21 cellular contexts compared by ENCODE assay signal in the genomic region with DNA sequence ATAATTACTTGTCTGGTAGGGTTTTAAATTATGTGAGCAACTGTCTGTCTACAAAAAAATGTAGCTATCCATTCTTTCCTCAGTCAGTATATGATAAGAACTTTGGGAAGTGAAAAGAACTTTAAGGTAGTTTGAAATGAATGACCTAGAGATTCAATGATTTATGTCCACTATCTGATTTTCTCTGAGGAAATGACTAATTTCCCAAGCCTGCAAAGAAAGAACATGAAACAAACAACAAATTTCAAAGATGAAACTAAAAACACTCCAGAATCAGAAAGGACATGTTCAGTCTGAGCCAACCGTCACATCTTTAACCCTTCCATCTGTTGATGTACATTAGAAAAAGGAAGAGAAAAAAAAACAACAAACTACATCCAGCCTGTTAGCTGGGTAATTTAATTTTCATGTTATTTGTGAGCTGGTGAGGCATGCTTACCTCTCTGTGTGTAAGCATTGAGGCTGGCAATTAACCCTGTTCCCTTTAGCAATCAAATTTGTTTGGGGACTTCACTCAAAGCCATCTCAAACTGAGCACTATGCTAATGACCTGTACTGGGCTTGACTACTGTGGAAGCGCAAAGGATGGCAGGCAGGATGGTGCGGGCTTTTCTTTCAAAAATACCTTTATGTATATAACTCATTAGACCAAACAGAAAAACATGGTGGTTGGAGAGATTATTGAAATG.
DNase-seq lines count a peak whose midpoint lies in the region; ATAC-seq and TF ChIP-seq lines count a peak whose summit lies in the region.
"Had no signal": no experiment of that assay in that cellular context is flagged by ENCODE, and none has a peak within 500 bp of the region (broad histone marks: within the 10 kb centered on the region; RNA-seq: fewer than 3 reads in every experiment).

No MANE protein-coding gene starts in this region.

- intact Hi-C loops in testis (cut with DNase I; ENCODE audit: low total_unique reads), result no loop called here

- TF ChIP-seq POLR2A in testis (IDR thresholded peaks at IDR 0.05), result no peak

- H3K4me1 Mint-ChIP-seq in activated CD8-positive, alpha-beta T cell treated with anti-CD3 and anti-CD28 coated beads, Interleukin-2, amount 10 ng/mL, durations not matched to agents 7 days and 5 days (ENCODE audit: low read depth), result no peaks in the 10 kb centered on the region

- peaks cover 2% of the 10 kb centered on the region for H3K9me3 Mint-ChIP-seq in activated CD8-positive, alpha-beta T cell treated with anti-CD3 and anti-CD28 coated beads, Interleukin-2, amount 10 ng/mL, durations not matched to agents 7 days and 5 days (ENCODE audit: insufficient read depth)

- no peak overlapping the region for H3K9ac ChIP-seq in skeletal muscle satellite cell (ENCODE audit: low read depth, low read length)

- WGBS in testis, 2 donors, result 87 to 90% methylated on average over 3 of the region's 3 CpGs

- H3K27ac ChIP-seq in foreskin keratinocyte, result peak overlapping the region; percentile 24
- H3K27ac ChIP-seq in testis, result no peak overlapping the region

- H3K36me3 Mint-ChIP-seq in activated CD8-positive, alpha-beta T cell treated with anti-CD3 and anti-CD28 coated beads, Interleukin-2, amount 10 ng/mL, durations not matched to agents 7 days and 5 days (ENCODE audit: low read depth), result no peaks in the 10 kb centered on the region

- H3K36me3 ChIP-seq in skeletal muscle satellite cell (ENCODE audit: insufficient read depth, low read length) (no peaks in the 10 kb centered on the region), testis (ENCODE audit: low read depth, missing control alignments) (no peaks in the 10 kb centered on the region)

- peak; percentile 4 for DNase-seq in NCI-H748 (lab: John Stamatoyannopoulos, UW; ENCODE audit: unreplicated experiment)
- no peak for DNase-seq in NCI-H748 treated with DMSO at 0.1 percent for 48 hours (lab: John Stamatoyannopoulos, UW)
- DNase-seq in amniotic epithelial cell (ENCODE audit: low read depth), result peak; percentile 72
- DNase-seq in foreskin keratinocyte, result peak; percentile 31 to 63
- no peak for DNase-seq in testis
- no peak for DNase-seq in activated CD8-positive, alpha-beta T cell treated with anti-CD3 and anti-CD28 coated beads, Interleukin-2, amount 10 ng/mL, durations not matched to agents 7 days and 5 days
- no peak for DNase-seq in DMS153 treated with DMSO at 0.1 percent for 48 hours (lab: John Stamatoyannopoulos, UW; ENCODE audit: unreplicated experiment)
- DNase-seq: 8988T; activated CD4-positive, alpha-beta T cell treated with anti-CD3 and anti-CD28 coated beads for 4 hours; activated naive CD4-positive, alpha-beta T cell; activated T-cell treated with anti-CD3 and anti-CD28 coated beads, Interleukin-2, amount 50 U/mL, for 4 hours; central memory CD4-positive, alpha-beta T cell; KG1; left colon; mesendoderm; NCI-H526 treated with DMSO at 0.1 percent for 48 hours; nucleus accumbens; stimulated activated CD4-positive, alpha-beta T cell treated with anti-CD3 and anti-CD28 coated beads, Interleukin-2, amount 100 ng/mL, for 24 hours had no signal

- H3K4me3 Mint-ChIP-seq in activated CD8-positive, alpha-beta T cell treated with anti-CD3 and anti-CD28 coated beads, Interleukin-2, amount 10 ng/mL, durations not matched to agents 7 days and 5 days, result no peak overlapping the region
- H3K4me3 Mint-ChIP-seq: activated T-cell treated with anti-CD3 and anti-CD28 coated beads, Interleukin-2, amount 50 U/mL, for 4 hours; T-helper 2 cell treated with Interferon-gamma antibody and Interleukin-4, amounts not matched to agents 5 μg/mL and 100 μg/mL, for 36 hours had no signal

- H3K4me1 ChIP-seq in foreskin keratinocyte, result peaks cover 12% of the 10 kb centered on the region
- peaks cover 22% of the 10 kb centered on the region for H3K4me1 ChIP-seq in skeletal muscle satellite cell (ENCODE audit: control insufficient read depth, insufficient read depth, low read length)
- H3K4me1 ChIP-seq in testis, result no peaks in the 10 kb centered on the region

- H3K4me2 ChIP-seq in skeletal muscle satellite cell (ENCODE audit: low read length), result peak overlapping the region; percentile 53
- H3K4me2 ChIP-seq: smooth muscle cell had no signal

- no peaks in the 10 kb centered on the region for H3K27me3 Mint-ChIP-seq in activated CD8-positive, alpha-beta T cell treated with anti-CD3 and anti-CD28 coated beads, Interleukin-2, amount 10 ng/mL, durations not matched to agents 7 days and 5 days (ENCODE audit: low read depth)

- peak; percentile 35 for ATAC-seq in foreskin keratinocyte
- no peak for ATAC-seq in activated CD8-positive, alpha-beta T cell treated with anti-CD3 and anti-CD28 coated beads, Interleukin-2, amount 10 ng/mL, durations not matched to agents 7 days and 5 days
- ATAC-seq: activated T-cell treated with anti-CD3 and anti-CD28 coated beads, Interleukin-2, amount 50 U/mL, for 4 hours; left colon had no signal

- H3K27ac Mint-ChIP-seq in activated CD8-positive, alpha-beta T cell treated with anti-CD3 and anti-CD28 coated beads, Interleukin-2, amount 10 ng/mL, durations not matched to agents 7 days and 5 days, result no peak overlapping the region
- H3K27ac Mint-ChIP-seq: T-helper 2 cell treated with Interferon-gamma antibody and Interleukin-4, amounts not matched to agents 5 μg/mL and 100 μg/mL, for 36 hours had no signal

- H3K4me3 ChIP-seq in skeletal muscle satellite cell (ENCODE audit: low read length) (no peak overlapping the region), testis (no peak overlapping the region)
- H3K4me3 ChIP-seq: smooth muscle cell had no signal

- POLR2A ChIA-PET in activated CD8-positive, alpha-beta T cell treated with anti-CD3 and anti-CD28 coated beads, Interleukin-2, amount 10 ng/mL, durations not matched to agents 7 days and 5 days (lab: Charles Lee), result no interaction called here

- H3K27me3 ChIP-seq in foreskin keratinocyte (no peaks in the 10 kb centered on the region), skeletal muscle satellite cell (ENCODE audit: control insufficient read depth, insufficient read depth, low read length) (no peaks in the 10 kb centered on the region), testis (no peaks in the 10 kb centered on the region)

- CTCF ChIA-PET in activated CD8-positive, alpha-beta T cell treated with anti-CD3 and anti-CD28 coated beads, Interleukin-2, amount 10 ng/mL, durations not matched to agents 7 days and 5 days (lab: Charles Lee), result no interaction called here

- H3K9me3 ChIP-seq in skeletal muscle satellite cell (replicated peaks; ENCODE audit: low read length) (no peaks in the 10 kb centered on the region), testis (no peaks in the 10 kb centered on the region)

- TF ChIP-seq CTCF in foreskin keratinocyte (conservative IDR thresholded peaks at IDR 0.05) (no peak), testis (IDR thresholded peaks at IDR 0.05) (no peak)

Comparison
In these comparisons a context has a peak if more than half of its experiments do, and no peak if none do; other contexts are left out.
1. DNase-seq: peak in NCI-H748 (single experiment), amniotic epithelial cell (single experiment) and foreskin keratinocyte (2 of 2); none in NCI-H748 treated with DMSO at 0.1 percent for 48 hours (single experiment), testis (single experiment), activated CD8-positive, alpha-beta T cell treated with anti-CD3 and anti-CD28 coated beads, Interleukin-2, amount 10 ng/mL, durations not matched to agents 7 days and 5 days (single experiment) and DMS153 treated with DMSO at 0.1 percent for 48 hours (single experiment).